1 cellular context compared by ENCODE assay signal in genomic region chr3:50299638-50299928, GRCh38.
A peak's percentile ranks its signal among the peaks of the same experiment; 100 is the strongest.
TF ChIP-seq lines count a peak whose summit lies in the region.

No MANE protein-coding gene starts in this region.

TF ChIP-seq in HepG2, 621 proteins besides CTCF, POLR2A, EP300 and RAD21 (continued from another document and continues in another):
- TF ChIP-seq TBP (CRISPR knock-in tag; IDR thresholded peaks at IDR 0.05), result 0 out of 2 replicates have a peak, but pooled peaks have one; percentile 69
- 0 out of 2 replicates have a peak, but pooled peaks have one; percentile 7 for TF ChIP-seq RFXAP (CRISPR knock-in tag; IDR thresholded peaks at IDR 0.05; ENCODE audit: borderline replicate concordance)
- peak; percentile 9; the same call in 1 of the 2 replicates for TF ChIP-seq THAP11 (CRISPR knock-in tag; IDR thresholded peaks at IDR 0.05)
- no peak; the same call in 1 of the 2 replicates for TF ChIP-seq KAT7 (CRISPR knock-in tag; IDR thresholded peaks at IDR 0.05; ENCODE audit: borderline replicate concordance)
- no peak for TF ChIP-seq ZBED4 (CRISPR knock-in tag; IDR thresholded peaks at IDR 0.05; ENCODE audit: borderline replicate concordance)
- 0 out of 2 replicates have a peak, but pooled peaks have one; percentile 79 for TF ChIP-seq ZNF713 (CRISPR knock-in tag; IDR thresholded peaks at IDR 0.05)
- TF ChIP-seq ZNF614 (CRISPR knock-in tag; IDR thresholded peaks at IDR 0.05; ENCODE audit: borderline replicate concordance), result peak; percentile 27
- TF ChIP-seq ZNF816 (CRISPR knock-in tag; IDR thresholded peaks at IDR 0.05; ENCODE audit: borderline replicate concordance), result no peak
- no peak for TF ChIP-seq MAFK (conservative IDR thresholded peaks at IDR 0.05 in 1 of 2, IDR thresholded peaks at IDR 0.05 in 1 of 2; ENCODE audit: low read length in 2 of 2)
- TF ChIP-seq DPF2 (CRISPR knock-in tag; IDR thresholded peaks at IDR 0.05; ENCODE audit: borderline replicate concordance, low read depth), result no peak
- peak; percentile 16; the same call in 1 of the 2 replicates for TF ChIP-seq TFDP1 (CRISPR knock-in tag; IDR thresholded peaks at IDR 0.05; ENCODE audit: borderline replicate concordance)
- TF ChIP-seq STAT5B (CRISPR knock-in tag; IDR thresholded peaks at IDR 0.05), result no peak
- peak; percentile 58 for TF ChIP-seq PAXIP1 (CRISPR knock-in tag; conservative IDR thresholded peaks at IDR 0.05)
- TF ChIP-seq ZNF790 (CRISPR knock-in tag; IDR thresholded peaks at IDR 0.05; ENCODE audit: borderline replicate concordance), result 0 out of 2 replicates have a peak, but pooled peaks have one; percentile 12
- TF ChIP-seq PRMT3 (CRISPR knock-in tag; IDR thresholded peaks at IDR 0.05; ENCODE audit: borderline replicate concordance, low read depth), result no peak
- TF ChIP-seq ZSCAN22 (CRISPR knock-in tag; IDR thresholded peaks at IDR 0.05), result no peak
- peak; percentile 79; the same call in 1 of the 2 replicates for TF ChIP-seq MED13 (CRISPR knock-in tag; IDR thresholded peaks at IDR 0.05)
- no peak for TF ChIP-seq KAT2B (IDR thresholded peaks at IDR 0.05; ENCODE audit: borderline replicate concordance, low read depth, low read length)
- TF ChIP-seq TAF15 (IDR thresholded peaks at IDR 0.05; ENCODE audit: low read depth, low read length, poor library complexity, severe bottlenecking), result no peak
- no peak for TF ChIP-seq ZBTB33 (CRISPR knock-in tag; IDR thresholded peaks at IDR 0.05)
- TF ChIP-seq SMARCC2 (IDR thresholded peaks at IDR 0.05), result no peak
- TF ChIP-seq ELK4 (CRISPR knock-in tag; IDR thresholded peaks at IDR 0.05; ENCODE audit: borderline replicate concordance), result no peak
- no peak for TF ChIP-seq SSRP1 (CRISPR knock-in tag; IDR thresholded peaks at IDR 0.05)
- peak; percentile 53; the same call in 1 of the 2 replicates for TF ChIP-seq KAT8 (CRISPR knock-in tag; IDR thresholded peaks at IDR 0.05)
- TF ChIP-seq KLF11 (CRISPR knock-in tag; IDR thresholded peaks at IDR 0.05), result no peak
- TF ChIP-seq YEATS2 (CRISPR knock-in tag; IDR thresholded peaks at IDR 0.05; ENCODE audit: borderline replicate concordance), result no peak
- no peak; the same call in 1 of the 2 replicates for TF ChIP-seq IRF2 (CRISPR knock-in tag; IDR thresholded peaks at IDR 0.05)
- TF ChIP-seq MTF1 (CRISPR knock-in tag; IDR thresholded peaks at IDR 0.05), result no peak
- no peak for TF ChIP-seq ZC3H4 (CRISPR knock-in tag; IDR thresholded peaks at IDR 0.05; ENCODE audit: borderline replicate concordance)
- TF ChIP-seq FLYWCH1 (CRISPR knock-in tag; IDR thresholded peaks at IDR 0.05), result no peak
- TF ChIP-seq ZFX (CRISPR knock-in tag; IDR thresholded peaks at IDR 0.05; ENCODE audit: low read depth), result peak; percentile 25
- TF ChIP-seq ZSCAN29 (CRISPR knock-in tag; conservative IDR thresholded peaks at IDR 0.05), result no peak
- 0 out of 2 replicates have a peak, but pooled peaks have one; percentile 4 for TF ChIP-seq FOXC1 (CRISPR knock-in tag; IDR thresholded peaks at IDR 0.05; ENCODE audit: borderline replicate concordance)
- no peak for TF ChIP-seq SOX6 (IDR thresholded peaks at IDR 0.05)
- TF ChIP-seq SOX6 (CRISPR knock-in tag; IDR thresholded peaks at IDR 0.05), result no peak; the same call in 1 of the 2 replicates
- no peak for TF ChIP-seq DDIT3 (CRISPR knock-in tag; IDR thresholded peaks at IDR 0.05)
- TF ChIP-seq HNF4A (CRISPR knock-in tag; IDR thresholded peaks at IDR 0.05), result peak; percentile 75
- TF ChIP-seq POLR2AphosphoS5 (IDR thresholded peaks at IDR 0.05; ENCODE audit: low read depth, low read length), result peak; percentile 36; the same call in 1 of the 2 replicates
- TF ChIP-seq CREM (IDR thresholded peaks at IDR 0.05), result peak; percentile 78
- no peak for TF ChIP-seq CREM (CRISPR knock-in tag; IDR thresholded peaks at IDR 0.05)
- no peak for TF ChIP-seq NFE2L2 (IDR thresholded peaks at IDR 0.05; ENCODE audit: low read length)
- TF ChIP-seq ISL2 (CRISPR knock-in tag; IDR thresholded peaks at IDR 0.05), result 0 out of 2 replicates have a peak, but pooled peaks have one; percentile 15
- TF ChIP-seq RXRA (CRISPR knock-in tag; IDR thresholded peaks at IDR 0.05), result peak; percentile 7; the same call in 1 of the 2 replicates
- peak; percentile 16; the same call in 1 of the 2 replicates for TF ChIP-seq ZNF142 (CRISPR knock-in tag; IDR thresholded peaks at IDR 0.05)
- TF ChIP-seq ZSCAN5A (CRISPR knock-in tag; IDR thresholded peaks at IDR 0.05; ENCODE audit: borderline replicate concordance), result no peak
- no peak for TF ChIP-seq NPAS2 (CRISPR knock-in tag; IDR thresholded peaks at IDR 0.05; ENCODE audit: borderline replicate concordance)
